ENCODE assay signal across 1 cellular context in the genomic region with DNA sequence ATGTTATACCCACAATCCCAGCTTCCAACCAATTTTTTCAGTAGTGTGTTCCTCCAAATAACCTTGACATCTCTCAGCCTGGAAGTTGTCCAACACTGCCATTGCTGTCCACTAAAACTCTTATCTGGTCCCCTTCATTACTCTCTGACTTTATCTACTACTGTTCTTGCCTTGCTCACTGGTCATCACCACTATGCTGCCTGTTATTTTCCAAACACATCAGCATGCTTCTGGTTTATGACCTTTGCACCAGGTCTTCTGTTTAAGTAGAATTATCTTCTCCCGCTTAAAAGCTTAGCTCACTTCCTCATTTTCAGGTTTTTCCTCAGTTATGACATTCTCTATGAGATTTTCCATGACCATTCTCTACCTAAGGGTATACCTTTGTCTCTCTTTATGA.
TF ChIP-seq lines count a peak whose summit lies in the region.

No MANE protein-coding gene starts in this region.

TF ChIP-seq in K562, 482 proteins besides CTCF, POLR2A, EP300 and RAD21 (continued from another document and continues in another):
- TF ChIP-seq, protein P1, sequence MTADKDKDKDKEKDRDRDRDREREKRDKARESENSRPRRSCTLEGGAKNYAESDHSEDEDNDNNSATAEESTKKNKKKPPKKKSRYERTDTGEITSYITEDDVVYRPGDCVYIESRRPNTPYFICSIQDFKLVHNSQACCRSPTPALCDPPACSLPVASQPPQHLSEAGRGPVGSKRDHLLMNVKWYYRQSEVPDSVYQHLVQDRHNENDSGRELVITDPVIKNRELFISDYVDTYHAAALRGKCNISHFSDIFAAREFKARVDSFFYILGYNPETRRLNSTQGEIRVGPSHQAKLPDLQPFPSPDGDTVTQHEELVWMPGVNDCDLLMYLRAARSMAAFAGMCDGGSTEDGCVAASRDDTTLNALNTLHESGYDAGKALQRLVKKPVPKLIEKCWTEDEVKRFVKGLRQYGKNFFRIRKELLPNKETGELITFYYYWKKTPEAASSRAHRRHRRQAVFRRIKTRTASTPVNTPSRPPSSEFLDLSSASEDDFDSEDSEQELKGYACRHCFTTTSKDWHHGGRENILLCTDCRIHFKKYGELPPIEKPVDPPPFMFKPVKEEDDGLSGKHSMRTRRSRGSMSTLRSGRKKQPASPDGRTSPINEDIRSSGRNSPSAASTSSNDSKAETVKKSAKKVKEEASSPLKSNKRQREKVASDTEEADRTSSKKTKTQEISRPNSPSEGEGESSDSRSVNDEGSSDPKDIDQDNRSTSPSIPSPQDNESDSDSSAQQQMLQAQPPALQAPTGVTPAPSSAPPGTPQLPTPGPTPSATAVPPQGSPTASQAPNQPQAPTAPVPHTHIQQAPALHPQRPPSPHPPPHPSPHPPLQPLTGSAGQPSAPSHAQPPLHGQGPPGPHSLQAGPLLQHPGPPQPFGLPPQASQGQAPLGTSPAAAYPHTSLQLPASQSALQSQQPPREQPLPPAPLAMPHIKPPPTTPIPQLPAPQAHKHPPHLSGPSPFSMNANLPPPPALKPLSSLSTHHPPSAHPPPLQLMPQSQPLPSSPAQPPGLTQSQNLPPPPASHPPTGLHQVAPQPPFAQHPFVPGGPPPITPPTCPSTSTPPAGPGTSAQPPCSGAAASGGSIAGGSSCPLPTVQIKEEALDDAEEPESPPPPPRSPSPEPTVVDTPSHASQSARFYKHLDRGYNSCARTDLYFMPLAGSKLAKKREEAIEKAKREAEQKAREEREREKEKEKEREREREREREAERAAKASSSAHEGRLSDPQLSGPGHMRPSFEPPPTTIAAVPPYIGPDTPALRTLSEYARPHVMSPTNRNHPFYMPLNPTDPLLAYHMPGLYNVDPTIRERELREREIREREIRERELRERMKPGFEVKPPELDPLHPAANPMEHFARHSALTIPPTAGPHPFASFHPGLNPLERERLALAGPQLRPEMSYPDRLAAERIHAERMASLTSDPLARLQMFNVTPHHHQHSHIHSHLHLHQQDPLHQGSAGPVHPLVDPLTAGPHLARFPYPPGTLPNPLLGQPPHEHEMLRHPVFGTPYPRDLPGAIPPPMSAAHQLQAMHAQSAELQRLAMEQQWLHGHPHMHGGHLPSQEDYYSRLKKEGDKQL (CRISPR knock-in tag; IDR thresholded peaks at IDR 0.05; ENCODE audit: borderline replicate concordance) = no peak
- no peak for TF ChIP-seq RUNX1 (IDR thresholded peaks at IDR 0.05; ENCODE audit: low read depth)
- no peak for TF ChIP-seq ZNF263 (CRISPR knock-in tag; IDR thresholded peaks at IDR 0.05; ENCODE audit: borderline replicate concordance)
- TF ChIP-seq, protein P2, sequence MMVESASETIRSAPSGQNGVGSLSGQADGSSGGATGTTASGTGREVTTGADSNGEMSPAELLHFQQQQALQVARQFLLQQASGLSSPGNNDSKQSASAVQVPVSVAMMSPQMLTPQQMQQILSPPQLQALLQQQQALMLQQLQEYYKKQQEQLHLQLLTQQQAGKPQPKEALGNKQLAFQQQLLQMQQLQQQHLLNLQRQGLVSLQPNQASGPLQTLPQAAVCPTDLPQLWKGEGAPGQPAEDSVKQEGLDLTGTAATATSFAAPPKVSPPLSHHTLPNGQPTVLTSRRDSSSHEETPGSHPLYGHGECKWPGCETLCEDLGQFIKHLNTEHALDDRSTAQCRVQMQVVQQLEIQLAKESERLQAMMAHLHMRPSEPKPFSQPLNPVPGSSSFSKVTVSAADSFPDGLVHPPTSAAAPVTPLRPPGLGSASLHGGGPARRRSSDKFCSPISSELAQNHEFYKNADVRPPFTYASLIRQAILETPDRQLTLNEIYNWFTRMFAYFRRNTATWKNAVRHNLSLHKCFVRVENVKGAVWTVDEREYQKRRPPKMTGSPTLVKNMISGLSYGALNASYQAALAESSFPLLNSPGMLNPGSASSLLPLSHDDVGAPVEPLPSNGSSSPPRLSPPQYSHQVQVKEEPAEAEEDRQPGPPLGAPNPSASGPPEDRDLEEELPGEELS (CRISPR knock-in tag; IDR thresholded peaks at IDR 0.05; ENCODE audit: borderline replicate concordance) = no peak
- no peak for TF ChIP-seq ZNF311 (CRISPR knock-in tag; IDR thresholded peaks at IDR 0.05)
- TF ChIP-seq, protein P3, sequence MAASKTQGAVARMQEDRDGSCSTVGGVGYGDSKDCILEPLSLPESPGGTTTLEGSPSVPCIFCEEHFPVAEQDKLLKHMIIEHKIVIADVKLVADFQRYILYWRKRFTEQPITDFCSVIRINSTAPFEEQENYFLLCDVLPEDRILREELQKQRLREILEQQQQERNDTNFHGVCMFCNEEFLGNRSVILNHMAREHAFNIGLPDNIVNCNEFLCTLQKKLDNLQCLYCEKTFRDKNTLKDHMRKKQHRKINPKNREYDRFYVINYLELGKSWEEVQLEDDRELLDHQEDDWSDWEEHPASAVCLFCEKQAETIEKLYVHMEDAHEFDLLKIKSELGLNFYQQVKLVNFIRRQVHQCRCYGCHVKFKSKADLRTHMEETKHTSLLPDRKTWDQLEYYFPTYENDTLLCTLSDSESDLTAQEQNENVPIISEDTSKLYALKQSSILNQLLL (CRISPR knock-in tag; IDR thresholded peaks at IDR 0.05; ENCODE audit: borderline replicate concordance) = no peak
- TF ChIP-seq PHTF2 (CRISPR knock-in tag; IDR thresholded peaks at IDR 0.05) = no peak
- peak; percentile 59 for TF ChIP-seq HDAC3 (IDR thresholded peaks at IDR 0.05; ENCODE audit: borderline replicate concordance, partially characterized antibody)
- peak; percentile 55 to 95; a peak in 3 of 4 replicates for TF ChIP-seq HDAC1 (IDR thresholded peaks at IDR 0.05)
- TF ChIP-seq ETV5 (CRISPR knock-in tag; IDR thresholded peaks at IDR 0.05; ENCODE audit: low read depth) = no peak
- no peak for TF ChIP-seq BRD4 (IDR thresholded peaks at IDR 0.05)
- TF ChIP-seq, protein P4, sequence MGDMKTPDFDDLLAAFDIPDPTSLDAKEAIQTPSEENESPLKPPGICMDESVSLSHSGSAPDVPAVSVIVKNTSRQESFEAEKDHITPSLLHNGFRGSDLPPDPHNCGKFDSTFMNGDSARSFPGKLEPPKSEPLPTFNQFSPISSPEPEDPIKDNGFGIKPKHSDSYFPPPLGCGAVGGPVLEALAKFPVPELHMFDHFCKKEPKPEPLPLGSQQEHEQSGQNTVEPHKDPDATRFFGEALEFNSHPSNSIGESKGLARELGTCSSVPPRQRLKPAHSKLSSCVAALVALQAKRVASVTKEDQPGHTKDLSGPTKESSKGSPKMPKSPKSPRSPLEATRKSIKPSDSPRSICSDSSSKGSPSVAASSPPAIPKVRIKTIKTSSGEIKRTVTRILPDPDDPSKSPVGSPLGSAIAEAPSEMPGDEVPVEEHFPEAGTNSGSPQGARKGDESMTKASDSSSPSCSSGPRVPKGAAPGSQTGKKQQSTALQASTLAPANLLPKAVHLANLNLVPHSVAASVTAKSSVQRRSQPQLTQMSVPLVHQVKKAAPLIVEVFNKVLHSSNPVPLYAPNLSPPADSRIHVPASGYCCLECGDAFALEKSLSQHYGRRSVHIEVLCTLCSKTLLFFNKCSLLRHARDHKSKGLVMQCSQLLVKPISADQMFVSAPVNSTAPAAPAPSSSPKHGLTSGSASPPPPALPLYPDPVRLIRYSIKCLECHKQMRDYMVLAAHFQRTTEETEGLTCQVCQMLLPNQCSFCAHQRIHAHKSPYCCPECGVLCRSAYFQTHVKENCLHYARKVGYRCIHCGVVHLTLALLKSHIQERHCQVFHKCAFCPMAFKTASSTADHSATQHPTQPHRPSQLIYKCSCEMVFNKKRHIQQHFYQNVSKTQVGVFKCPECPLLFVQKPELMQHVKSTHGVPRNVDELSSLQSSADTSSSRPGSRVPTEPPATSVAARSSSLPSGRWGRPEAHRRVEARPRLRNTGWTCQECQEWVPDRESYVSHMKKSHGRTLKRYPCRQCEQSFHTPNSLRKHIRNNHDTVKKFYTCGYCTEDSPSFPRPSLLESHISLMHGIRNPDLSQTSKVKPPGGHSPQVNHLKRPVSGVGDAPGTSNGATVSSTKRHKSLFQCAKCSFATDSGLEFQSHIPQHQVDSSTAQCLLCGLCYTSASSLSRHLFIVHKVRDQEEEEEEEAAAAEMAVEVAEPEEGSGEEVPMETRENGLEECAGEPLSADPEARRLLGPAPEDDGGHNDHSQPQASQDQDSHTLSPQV (IDR thresholded peaks at IDR 0.05) = peak; percentile 46; the same call in 1 of the 2 replicates
- no peak for TF ChIP-seq SRSF7 (optimal IDR thresholded peaks at IDR 0.05; ENCODE audit: low read depth, low read length)
- TF ChIP-seq POLR3A (IDR thresholded peaks at IDR 0.05; ENCODE audit: borderline replicate concordance, extremely low read depth, insufficient read depth, insufficient read length) = no peak
- TF ChIP-seq BRD9 (IDR thresholded peaks at IDR 0.05; ENCODE audit: low read depth, partially characterized antibody) = no peak
- no peak for TF ChIP-seq ILK (tag; IDR thresholded peaks at IDR 0.05; ENCODE audit: borderline replicate concordance, low read depth)
- TF ChIP-seq ZBTB1 (CRISPR knock-in tag; IDR thresholded peaks at IDR 0.05; ENCODE audit: borderline replicate concordance, low read depth) = no peak
- no peak for TF ChIP-seq ZNF717 (CRISPR knock-in tag; IDR thresholded peaks at IDR 0.05)
- TF ChIP-seq, protein P5, sequence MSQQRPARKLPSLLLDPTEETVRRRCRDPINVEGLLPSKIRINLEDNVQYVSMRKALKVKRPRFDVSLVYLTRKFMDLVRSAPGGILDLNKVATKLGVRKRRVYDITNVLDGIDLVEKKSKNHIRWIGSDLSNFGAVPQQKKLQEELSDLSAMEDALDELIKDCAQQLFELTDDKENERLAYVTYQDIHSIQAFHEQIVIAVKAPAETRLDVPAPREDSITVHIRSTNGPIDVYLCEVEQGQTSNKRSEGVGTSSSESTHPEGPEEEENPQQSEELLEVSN (IDR thresholded peaks at IDR 0.05; ENCODE audit: borderline replicate concordance in 1 of 2, extremely low read depth in 1 of 2, insufficient read depth in 1 of 2, insufficient read length in 1 of 2, low read depth in 1 of 2, low read length in 1 of 2, poor library complexity in 1 of 2, severe bottlenecking in 1 of 2) = peak in 1 of 2 experiments; percentile 48
- TF ChIP-seq, protein P6, sequence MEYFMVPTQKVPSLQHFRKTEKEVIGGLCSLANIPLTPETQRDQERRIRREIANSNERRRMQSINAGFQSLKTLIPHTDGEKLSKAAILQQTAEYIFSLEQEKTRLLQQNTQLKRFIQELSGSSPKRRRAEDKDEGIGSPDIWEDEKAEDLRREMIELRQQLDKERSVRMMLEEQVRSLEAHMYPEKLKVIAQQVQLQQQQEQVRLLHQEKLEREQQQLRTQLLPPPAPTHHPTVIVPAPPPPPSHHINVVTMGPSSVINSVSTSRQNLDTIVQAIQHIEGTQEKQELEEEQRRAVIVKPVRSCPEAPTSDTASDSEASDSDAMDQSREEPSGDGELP (CRISPR knock-in tag; IDR thresholded peaks at IDR 0.05; ENCODE audit: borderline replicate concordance) = no peak
- no peak for TF ChIP-seq ZNF57 (CRISPR knock-in tag; IDR thresholded peaks at IDR 0.05)
- no peak for TF ChIP-seq KLF1 (tag; IDR thresholded peaks at IDR 0.05)
- TF ChIP-seq TARDBP (IDR thresholded peaks at IDR 0.05) = peak; percentile 32; the same call in 1 of the 2 replicates
- no peak for TF ChIP-seq PTBP1 (IDR thresholded peaks at IDR 0.05; ENCODE audit: low read depth, low read length)
- no peak for TF ChIP-seq PHF20 (IDR thresholded peaks at IDR 0.05; ENCODE audit: partially characterized antibody)
- no peak for TF ChIP-seq MEF2A (IDR thresholded peaks at IDR 0.05; ENCODE audit: control insufficient read depth, low read depth, low read length)
- no peak for TF ChIP-seq ZNF354B (CRISPR knock-in tag; IDR thresholded peaks at IDR 0.05)
- TF ChIP-seq ZNF778 (CRISPR knock-in tag; IDR thresholded peaks at IDR 0.05) = no peak
- TF ChIP-seq ZNF316 (IDR thresholded peaks at IDR 0.05) = no peak
- TF ChIP-seq FIP1L1 (IDR thresholded peaks at IDR 0.05; ENCODE audit: low read depth, low read length, poor library complexity, severe bottlenecking) = no peak
- TF ChIP-seq KLF10 (CRISPR knock-in tag; IDR thresholded peaks at IDR 0.05) = no peak
- peak; percentile 77 for TF ChIP-seq KLF16 (IDR thresholded peaks at IDR 0.05)
- no peak for TF ChIP-seq ZNF699 (CRISPR knock-in tag; IDR thresholded peaks at IDR 0.05; ENCODE audit: insufficient replicate concordance)
- TF ChIP-seq ESRRB (CRISPR knock-in tag; IDR thresholded peaks at IDR 0.05; ENCODE audit: borderline replicate concordance) = no peak
- TF ChIP-seq RBFOX2 (IDR thresholded peaks at IDR 0.05; ENCODE audit: low read depth, low read length) = no peak
- TF ChIP-seq FOXJ3 (CRISPR knock-in tag; IDR thresholded peaks at IDR 0.05) = no peak
- no peak for TF ChIP-seq XRCC5 (IDR thresholded peaks at IDR 0.05; ENCODE audit: low read depth, low read length)
- TF ChIP-seq, protein P7, sequence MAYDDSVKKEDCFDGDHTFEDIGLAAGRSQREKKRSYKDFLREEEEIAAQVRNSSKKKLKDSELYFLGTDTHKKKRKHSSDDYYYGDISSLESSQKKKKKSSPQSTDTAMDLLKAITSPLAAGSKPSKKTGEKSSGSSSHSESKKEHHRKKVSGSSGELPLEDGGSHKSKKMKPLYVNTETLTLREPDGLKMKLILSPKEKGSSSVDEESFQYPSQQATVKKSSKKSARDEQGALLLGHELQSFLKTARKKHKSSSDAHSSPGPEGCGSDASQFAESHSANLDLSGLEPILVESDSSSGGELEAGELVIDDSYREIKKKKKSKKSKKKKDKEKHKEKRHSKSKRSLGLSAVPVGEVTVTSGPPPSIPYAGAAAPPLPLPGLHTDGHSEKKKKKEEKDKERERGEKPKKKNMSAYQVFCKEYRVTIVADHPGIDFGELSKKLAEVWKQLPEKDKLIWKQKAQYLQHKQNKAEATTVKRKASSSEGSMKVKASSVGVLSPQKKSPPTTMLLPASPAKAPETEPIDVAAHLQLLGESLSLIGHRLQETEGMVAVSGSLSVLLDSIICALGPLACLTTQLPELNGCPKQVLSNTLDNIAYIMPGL (CRISPR knock-in tag; IDR thresholded peaks at IDR 0.05) = no peak
- no peak for TF ChIP-seq SMAD3 (CRISPR knock-in tag; conservative IDR thresholded peaks at IDR 0.05)
- no peak for TF ChIP-seq FOXJ2 (tag; IDR thresholded peaks at IDR 0.05)
- no peak for TF ChIP-seq KDM4B (IDR thresholded peaks at IDR 0.05; ENCODE audit: borderline replicate concordance in 2 of 2, low read depth in 1 of 2)
- TF ChIP-seq ZNF174 (CRISPR knock-in tag; IDR thresholded peaks at IDR 0.05) = no peak
- TF ChIP-seq MTA2 (IDR thresholded peaks at IDR 0.05; ENCODE audit: low read depth) = peak; percentile 81
- no peak for TF ChIP-seq LARP7 (IDR thresholded peaks at IDR 0.05)
- TF ChIP-seq U2AF2 (optimal IDR thresholded peaks at IDR 0.05; ENCODE audit: low read depth, low read length) = no peak
